ENCODE assay signal across 9 cellular contexts in genomic region chr9:4986783-4987182, GRCh38. TPM values are rescaled to one million over a fixed set of nuclear protein-coding genes. Genes with fewer than 3 reads are reported as not detected.
DNase-seq lines count a peak whose midpoint lies in the region; ATAC-seq, FAIRE-seq and TF ChIP-seq lines count a peak whose summit lies in the region.
"Had no signal": no experiment of that assay in that cellular context is flagged by ENCODE, and none has a peak within 500 bp of the region (broad histone marks: within the 10 kb centered on the region; RNA-seq: fewer than 3 reads in every experiment).

No MANE protein-coding gene starts in this region.

- H3K27me3 Mint-ChIP-seq in activated CD8-positive, alpha-beta memory T cell treated with anti-CD3 and anti-CD28 coated beads, Interleukin-2, amount 10 ng/mL, durations not matched to agents 7 days and 5 days: no peaks in the 10 kb centered on the region
- H3K27me3 Mint-ChIP-seq in T-helper 2 cell treated with Interferon-gamma antibody and Interleukin-4, amounts not matched to agents 5 μg/mL and 100 μg/mL, for 36 hours (ENCODE audit: low read depth): no peaks in the 10 kb centered on the region

- 65% methylated on average over 4 of the region's 4 CpGs for WGBS in suprapubic skin

- no peak for TF ChIP-seq EP300 in suprapubic skin (IDR thresholded peaks at IDR 0.05)

- peaks cover 8% of the 10 kb centered on the region for H3K36me3 ChIP-seq in suprapubic skin

- H3K36me3 Mint-ChIP-seq in activated CD8-positive, alpha-beta memory T cell treated with anti-CD3 and anti-CD28 coated beads, Interleukin-2, amount 10 ng/mL, durations not matched to agents 7 days and 5 days: peaks cover 10% of the 10 kb centered on the region
- peaks cover 25% of the 10 kb centered on the region for H3K36me3 Mint-ChIP-seq in T-helper 2 cell treated with Interferon-gamma antibody and Interleukin-4, amounts not matched to agents 5 μg/mL and 100 μg/mL, for 36 hours (ENCODE audit: low read depth)

- H3K4me1 ChIP-seq in suprapubic skin: peaks cover 48% of the 10 kb centered on the region

- no peak for FAIRE-seq in GM12892 (lab: Jason Lieb, UNC)

- peak overlapping the region; percentile 79 for H3K4me3 ChIP-seq in fibroblast of villous mesenchyme (ENCODE audit: low read depth, low read length)
- peak overlapping the region; percentile 98 for H3K4me3 ChIP-seq in suprapubic skin

- H3K27ac ChIP-seq in suprapubic skin: no peak overlapping the region

- ATAC-seq in activated CD8-positive, alpha-beta memory T cell treated with anti-CD3 and anti-CD28 coated beads, Interleukin-2, amount 10 ng/mL, durations not matched to agents 7 days and 5 days: no peak

- peaks cover 38% of the 10 kb centered on the region for H3K4me1 Mint-ChIP-seq in activated CD8-positive, alpha-beta memory T cell treated with anti-CD3 and anti-CD28 coated beads, Interleukin-2, amount 10 ng/mL, durations not matched to agents 7 days and 5 days
- H3K4me1 Mint-ChIP-seq in T-helper 2 cell treated with Interferon-gamma antibody and Interleukin-4, amounts not matched to agents 5 μg/mL and 100 μg/mL, for 36 hours (ENCODE audit: low read depth): peaks cover 30% of the 10 kb centered on the region

- CTCF ChIA-PET in activated CD8-positive, alpha-beta memory T cell treated with anti-CD3 and anti-CD28 coated beads, Interleukin-2, amount 10 ng/mL, durations not matched to agents 7 days and 5 days (lab: Charles Lee): interaction anchor here (0.7 to 6.6 kb wide), 20 partner anchors 9 to 464 kb away, joined by 3 to 80 read pairs (median 4); partner anchors contain the start of genes AK3, CD274 and RCL1

- no peaks in the 10 kb centered on the region for H3K9me3 ChIP-seq in suprapubic skin

- H3K27ac Mint-ChIP-seq in activated CD8-positive, alpha-beta memory T cell treated with anti-CD3 and anti-CD28 coated beads, Interleukin-2, amount 10 ng/mL, durations not matched to agents 7 days and 5 days: peak overlapping the region; percentile 12
- H3K27ac Mint-ChIP-seq in T-helper 2 cell treated with Interferon-gamma antibody and Interleukin-4, amounts not matched to agents 5 μg/mL and 100 μg/mL, for 36 hours: peak overlapping the region; percentile 1

- H3K27me3 ChIP-seq in suprapubic skin: no peaks in the 10 kb centered on the region

- peak overlapping the region; percentile 88 for H3K4me3 Mint-ChIP-seq in activated CD8-positive, alpha-beta memory T cell treated with anti-CD3 and anti-CD28 coated beads, Interleukin-2, amount 10 ng/mL, durations not matched to agents 7 days and 5 days
- no peak overlapping the region for H3K4me3 Mint-ChIP-seq in T-helper 2 cell treated with Interferon-gamma antibody and Interleukin-4, amounts not matched to agents 5 μg/mL and 100 μg/mL, for 36 hours

- H3K9me3 Mint-ChIP-seq in activated CD8-positive, alpha-beta memory T cell treated with anti-CD3 and anti-CD28 coated beads, Interleukin-2, amount 10 ng/mL, durations not matched to agents 7 days and 5 days (ENCODE audit: low read depth): no peaks in the 10 kb centered on the region
- H3K9me3 Mint-ChIP-seq in T-helper 2 cell treated with Interferon-gamma antibody and Interleukin-4, amounts not matched to agents 5 μg/mL and 100 μg/mL, for 36 hours: peaks cover 3% of the 10 kb centered on the region

- TF ChIP-seq CTCF in fibroblast of villous mesenchyme (IDR thresholded peaks at IDR 0.05; ENCODE audit: insufficient read depth, low read depth, low read length): no peak
- TF ChIP-seq CTCF in suprapubic skin (IDR thresholded peaks at IDR 0.05): no peak

- DNase-seq in activated CD8-positive, alpha-beta memory T cell treated with anti-CD3 and anti-CD28 coated beads, Interleukin-2, amount 10 ng/mL, durations not matched to agents 7 days and 5 days: no peak
- no peak for DNase-seq in activated CD8-positive, alpha-beta memory T cell treated with anti-CD3 and anti-CD28 coated beads for 24 hours
- no peak for DNase-seq in T-helper 2 cell treated with Interferon-gamma antibody and Interleukin-4, amounts not matched to agents 5 μg/mL and 100 μg/mL, for 36 hours (ENCODE audit: low spot score)
- DNase-seq in fibroblast of villous mesenchyme (ENCODE audit: low read depth) (no peak), suprapubic skin (ENCODE audit: low spot score in 2 of 2) (no peak), GM12892 (ENCODE audit: insufficient read length) (no peak), GM03348 (ENCODE audit: low spot score) (no peak), superior temporal gyrus (ENCODE audit: extremely low spot score) (no peak)
- DNase-seq: NCI-H2029 had no signal

- TF ChIP-seq POLR2A in suprapubic skin (IDR thresholded peaks at IDR 0.05) (no peak), GM12892 (IDR thresholded peaks at IDR 0.05; ENCODE audit: low read depth, low read length) (no peak)

RNA-seq across cellular contexts. Expression of gene JAK2, which starts 1.7 kb away (rescaled TPM):
- 10 to 100 TPM; 20.6 to 27.0 TPM for total RNA-seq in activated CD8-positive, alpha-beta memory T cell treated with anti-CD3 and anti-CD28 coated beads, Interleukin-2, amount 10 ng/mL, durations not matched to agents 7 days and 5 days
- total RNA-seq in fibroblast of villous mesenchyme (11.6 and 13.4 TPM in 2 replicates), suprapubic skin (10 to 100 TPM; 25.4 to 64.0 (median 36.5) TPM)
- polyA plus RNA-seq in GM12892 (2012; ENCODE audit: missing spikeins): 12.2 TPM
